In genomic region chr2:175158894-175159293, GRCh38 we compare ENCODE assay signal across 24 cellular contexts.
"Had no signal": no experiment of that assay in that cellular context is flagged by ENCODE, and none has a peak within 500 bp of the region (broad histone marks: within the 10 kb centered on the region; RNA-seq: fewer than 3 reads in every experiment).

No MANE protein-coding gene starts in this region.

- H3K4me2 ChIP-seq: hepatocyte had no signal

- H3K36me3 ChIP-seq: esophagus muscularis mucosa, gastroesophageal sphincter, left lung, lower lobe of right lung had no signal

- DNase-seq: dermis blood vessel endothelial cell; dorsolateral prefrontal cortex; effector CD4-positive, alpha-beta T cell; effector memory CD4-positive, alpha-beta T cell; foreskin keratinocyte; heart left ventricle; hypothalamus; immature natural killer cell; islet precursor cell; kidney; kidney glomerular epithelial cell; left colon; left lung; left ventricle myocardium superior; lower lobe of right lung; mesenchymal stem cell; midbrain; naive thymus-derived CD4-positive, alpha-beta T cell had no signal

- H3K4me3 ChIP-seq: coronary artery, dorsolateral prefrontal cortex, esophagus muscularis mucosa, gastroesophageal sphincter, heart left ventricle, hepatocyte, left lung, lower lobe of right lung had no signal

- FAIRE-seq: colon, endothelial cell of umbilical vein, kidney had no signal

- ATAC-seq: foreskin keratinocyte; gastroesophageal sphincter; heart left ventricle; left colon; left lung; lower lobe of right lung; naive thymus-derived CD4-positive, alpha-beta T cell had no signal

- H2AFZ ChIP-seq: hepatocyte had no signal

- H3K9me3 ChIP-seq: esophagus muscularis mucosa, gastroesophageal sphincter, heart left ventricle, left lung, lower lobe of right lung had no signal

- H3K27me3 ChIP-seq: dorsolateral prefrontal cortex, esophagus muscularis mucosa, foreskin keratinocyte, gastroesophageal sphincter, heart left ventricle, hepatocyte, left lung had no signal

- H3K4me1 ChIP-seq: lower lobe of right lung had no signal

- H3K27ac ChIP-seq: coronary artery, dorsolateral prefrontal cortex, esophagus muscularis mucosa, foreskin keratinocyte, gastroesophageal sphincter, heart left ventricle, hepatocyte, left lung, lower lobe of right lung had no signal
